Comparison of ENCODE assay signal across 8 cellular contexts in the genomic region with DNA sequence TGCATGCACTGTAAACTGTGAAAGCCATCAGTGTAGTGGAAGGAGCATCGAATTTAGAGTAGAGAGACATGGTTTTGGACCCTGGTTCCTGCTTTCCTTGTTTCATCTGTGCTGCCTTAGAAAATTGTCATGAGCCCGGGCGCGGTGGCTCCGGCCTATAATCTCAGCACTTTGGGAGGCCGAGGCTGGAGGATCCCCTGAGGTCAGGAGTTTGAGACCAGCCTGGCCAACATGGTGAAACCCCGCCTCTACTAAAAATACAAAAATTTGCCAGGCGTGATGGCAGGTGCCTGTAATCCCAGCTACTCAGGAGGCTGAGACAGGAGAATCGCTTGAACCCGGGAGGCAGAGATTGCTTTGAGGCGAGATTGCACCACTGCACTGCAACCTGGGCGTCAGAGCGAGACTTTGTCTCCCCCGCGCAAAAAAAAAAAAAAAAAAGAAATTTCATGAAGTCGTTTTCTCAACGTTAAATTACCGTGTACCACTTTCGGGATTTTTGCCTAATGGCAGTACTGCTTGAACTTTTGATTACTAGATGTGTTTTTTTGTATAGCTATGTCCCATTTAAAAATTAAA. TPM values are rescaled to one million over a fixed set of nuclear protein-coding genes. Genes with fewer than 3 reads are reported as not detected.
DNase-seq lines count a peak whose midpoint lies in the region; ATAC-seq lines count a peak whose summit lies in the region.

No MANE protein-coding gene starts in this region.

- H3K27me3 ChIP-seq in iPS-18a (ENCODE audit: control insufficient read depth, insufficient read depth, low read length) = no peaks in the 10 kb centered on the region

- H3K36me3 ChIP-seq in iPS-18a (ENCODE audit: control insufficient read depth, low read depth, low read length) = peaks cover 6% of the 10 kb centered on the region

- H3K27me3 Mint-ChIP-seq in activated T-helper 1 cell treated with anti-CD3 and anti-CD28 coated beads, Interleukin-12 subunit alpha, Interleukin-12 subunit beta, Interleukin-2, Interleukin-4 antibody, amounts not matched to agents 30 ng/mL and 10 ng/mL and 1 ng/mL, durations not matched to agents 14 hours and 24 hours and 36 hours (ENCODE audit: insufficient read depth) = peaks cover 1% of the 10 kb centered on the region
- no peaks in the 10 kb centered on the region for H3K27me3 Mint-ChIP-seq in stimulated activated memory B cell treated with anti-CD40 and anti-IgM and Interleukin-4, amounts not matched to agents 10 μg/mL and 1 μg/mL and 100 μg/mL, for 72 hours

- H3K36me3 Mint-ChIP-seq in activated T-helper 1 cell treated with anti-CD3 and anti-CD28 coated beads, Interleukin-12 subunit alpha, Interleukin-12 subunit beta, Interleukin-2, Interleukin-4 antibody, amounts not matched to agents 30 ng/mL and 10 ng/mL and 1 ng/mL, durations not matched to agents 14 hours and 24 hours and 36 hours (ENCODE audit: low read depth) = peaks cover 11% of the 10 kb centered on the region
- H3K36me3 Mint-ChIP-seq in stimulated activated memory B cell treated with anti-CD40 and anti-IgM and Interleukin-4, amounts not matched to agents 10 μg/mL and 1 μg/mL and 100 μg/mL, for 72 hours = peaks cover 17% of the 10 kb centered on the region

- peak; percentile 35 for DNase-seq in DMS53 (lab: John Stamatoyannopoulos, UW)
- no peak for DNase-seq in DMS53 treated with DMSO at 0.1 percent for 48 hours (lab: John Stamatoyannopoulos, UW; ENCODE audit: unreplicated experiment)
- no peak for DNase-seq in activated T-helper 1 cell treated with anti-CD3 and anti-CD28 coated beads, Interleukin-12 subunit alpha, Interleukin-12 subunit beta, Interleukin-2, Interleukin-4 antibody, amounts not matched to agents 30 ng/mL and 10 ng/mL and 1 ng/mL, durations not matched to agents 14 hours and 24 hours and 36 hours (ENCODE audit: low spot score)
- no peak for DNase-seq in cerebellar cortex (ENCODE audit: low spot score)
- DNase-seq in NCI-H146 treated with DMSO at 0.1 percent for 48 hours (lab: John Stamatoyannopoulos, UW; ENCODE audit: unreplicated experiment) = no peak
- no peak for DNase-seq in EL

- no peak for ATAC-seq in stimulated activated memory B cell treated with anti-CD40 and anti-IgM and Interleukin-4, amounts not matched to agents 10 μg/mL and 1 μg/mL and 100 μg/mL, for 72 hours

- peak overlapping the region; percentile 95 for H3K9ac ChIP-seq in iPS-18a (ENCODE audit: low read length)

- H3K9me3 Mint-ChIP-seq in activated T-helper 1 cell treated with anti-CD3 and anti-CD28 coated beads, Interleukin-12 subunit alpha, Interleukin-12 subunit beta, Interleukin-2, Interleukin-4 antibody, amounts not matched to agents 30 ng/mL and 10 ng/mL and 1 ng/mL, durations not matched to agents 14 hours and 24 hours and 36 hours = no peaks in the 10 kb centered on the region
- no peaks in the 10 kb centered on the region for H3K9me3 Mint-ChIP-seq in stimulated activated memory B cell treated with anti-CD40 and anti-IgM and Interleukin-4, amounts not matched to agents 10 μg/mL and 1 μg/mL and 100 μg/mL, for 72 hours

- H3K4me1 Mint-ChIP-seq in activated T-helper 1 cell treated with anti-CD3 and anti-CD28 coated beads, Interleukin-12 subunit alpha, Interleukin-12 subunit beta, Interleukin-2, Interleukin-4 antibody, amounts not matched to agents 30 ng/mL and 10 ng/mL and 1 ng/mL, durations not matched to agents 14 hours and 24 hours and 36 hours (ENCODE audit: low read depth) = peaks cover 21% of the 10 kb centered on the region
- H3K4me1 Mint-ChIP-seq in stimulated activated memory B cell treated with anti-CD40 and anti-IgM and Interleukin-4, amounts not matched to agents 10 μg/mL and 1 μg/mL and 100 μg/mL, for 72 hours = peaks cover 21% of the 10 kb centered on the region

- intact Hi-C loops in activated T-helper 1 cell treated with anti-CD3 and anti-CD28 coated beads, Interleukin-12 subunit alpha, Interleukin-12 subunit beta, Interleukin-2, Interleukin-4 antibody, amounts not matched to agents 30 ng/mL and 10 ng/mL and 1 ng/mL, durations not matched to agents 14 hours and 24 hours and 36 hours (cut with micrococcal nuclease) = loop anchor here (5.0 kb wide), 1 partner anchor 101 kb away; no protein-coding TSS in a partner anchor

- H3K9me3 ChIP-seq in iPS-18a (ENCODE audit: control insufficient read depth, low read depth, low read length) = no peaks in the 10 kb centered on the region

- no peaks in the 10 kb centered on the region for H3K4me1 ChIP-seq in iPS-18a (ENCODE audit: control insufficient read depth, low read depth, low read length)

- H3K4me3 Mint-ChIP-seq in activated T-helper 1 cell treated with anti-CD3 and anti-CD28 coated beads, Interleukin-12 subunit alpha, Interleukin-12 subunit beta, Interleukin-2, Interleukin-4 antibody, amounts not matched to agents 30 ng/mL and 10 ng/mL and 1 ng/mL, durations not matched to agents 14 hours and 24 hours and 36 hours = peak overlapping the region; percentile 84
- H3K4me3 Mint-ChIP-seq in stimulated activated memory B cell treated with anti-CD40 and anti-IgM and Interleukin-4, amounts not matched to agents 10 μg/mL and 1 μg/mL and 100 μg/mL, for 72 hours = peak overlapping the region; percentile 85

- H3K4me3 ChIP-seq in iPS-18a (ENCODE audit: low read length) = peak overlapping the region; percentile 77

- peak overlapping the region; percentile 98 for H3K27ac Mint-ChIP-seq in activated T-helper 1 cell treated with anti-CD3 and anti-CD28 coated beads, Interleukin-12 subunit alpha, Interleukin-12 subunit beta, Interleukin-2, Interleukin-4 antibody, amounts not matched to agents 30 ng/mL and 10 ng/mL and 1 ng/mL, durations not matched to agents 14 hours and 24 hours and 36 hours
- peak overlapping the region; percentile 97 for H3K27ac Mint-ChIP-seq in stimulated activated memory B cell treated with anti-CD40 and anti-IgM and Interleukin-4, amounts not matched to agents 10 μg/mL and 1 μg/mL and 100 μg/mL, for 72 hours

- H3K27ac ChIP-seq in iPS-18a (ENCODE audit: low read length) = no peak overlapping the region

RNA-seq across cellular contexts. Expression of a gene that starts 0.9 kb away (rescaled TPM):
- 17.3 and 19.6 TPM in 2 replicates for total RNA-seq in activated T-helper 1 cell treated with anti-CD3 and anti-CD28 coated beads, Interleukin-12 subunit alpha, Interleukin-12 subunit beta, Interleukin-2, Interleukin-4 antibody, amounts not matched to agents 30 ng/mL and 10 ng/mL and 1 ng/mL, durations not matched to agents 14 hours and 24 hours and 36 hours

RNA-seq across cellular contexts. Expression of a gene that starts 45.4 kb away (rescaled TPM):
- 46.7 and 49.6 TPM in 2 replicates for total RNA-seq in activated T-helper 1 cell treated with anti-CD3 and anti-CD28 coated beads, Interleukin-12 subunit alpha, Interleukin-12 subunit beta, Interleukin-2, Interleukin-4 antibody, amounts not matched to agents 30 ng/mL and 10 ng/mL and 1 ng/mL, durations not matched to agents 14 hours and 24 hours and 36 hours
